ENCODE assay signal across 28 cellular contexts in genomic region chrX:21845096-21845495, GRCh38.
"Had no signal": no experiment of that assay in that cellular context is flagged by ENCODE, and none has a peak within 500 bp of the region (broad histone marks: within the 10 kb centered on the region; RNA-seq: fewer than 3 reads in every experiment).

No MANE protein-coding gene starts in this region.

- H3K4me3 Mint-ChIP-seq: dendritic cell treated with granulocyte-macrophage colony-stimulating factor and Interleukin-4, amounts not matched to agents 40 ng/mL and 50 ng/mL, for 4 days; effector memory CD8-positive, alpha-beta T cell; endodermal cell had no signal

- H3K9me3 ChIP-seq: colonic mucosa, esophagus muscularis mucosa, esophagus squamous epithelium, gastrocnemius medialis, gastroesophageal sphincter, heart left ventricle, heart right ventricle had no signal

- H3K27ac Mint-ChIP-seq: dendritic cell treated with granulocyte-macrophage colony-stimulating factor and Interleukin-4, amounts not matched to agents 40 ng/mL and 50 ng/mL, for 4 days; effector memory CD8-positive, alpha-beta T cell; endodermal cell had no signal

- H3K27me3 Mint-ChIP-seq: dendritic cell treated with granulocyte-macrophage colony-stimulating factor and Interleukin-4, amounts not matched to agents 40 ng/mL and 50 ng/mL, for 4 days; effector memory CD8-positive, alpha-beta T cell had no signal

- H3K27me3 ChIP-seq: colonic mucosa, esophagus muscularis mucosa, esophagus squamous epithelium, foreskin keratinocyte, gastrocnemius medialis, gastroesophageal sphincter, heart left ventricle had no signal

- H3K36me3 ChIP-seq: colonic mucosa had no signal

- H3K4me3 ChIP-seq: colonic mucosa, coronary artery, dorsolateral prefrontal cortex, esophagus muscularis mucosa, esophagus squamous epithelium, gastrocnemius medialis, gastroesophageal sphincter, heart left ventricle, heart right ventricle had no signal

- ATAC-seq: effector memory CD8-positive, alpha-beta T cell; esophagus mucosa; foreskin keratinocyte; gastrocnemius medialis; gastroesophageal sphincter; heart left ventricle; heart right ventricle had no signal

- H3K4me1 ChIP-seq: colonic mucosa, foreskin keratinocyte had no signal

- H3K27ac ChIP-seq: colonic mucosa, coronary artery, epithelial cell of prostate, esophagus muscularis mucosa, esophagus squamous epithelium, foreskin keratinocyte, gastrocnemius medialis, gastroesophageal sphincter, heart left ventricle, heart right ventricle had no signal

- FAIRE-seq: colon, endothelial cell of umbilical vein, frontal cortex had no signal

- H3K9me3 Mint-ChIP-seq: dendritic cell treated with granulocyte-macrophage colony-stimulating factor and Interleukin-4, amounts not matched to agents 40 ng/mL and 50 ng/mL, for 4 days; effector memory CD8-positive, alpha-beta T cell; endodermal cell had no signal

- DNase-seq: colonic mucosa; cortex of kidney; dermis blood vessel endothelial cell; dorsolateral prefrontal cortex; effector CD4-positive, alpha-beta T cell; effector CD8-positive, alpha-beta T cell; effector memory CD4-positive, alpha-beta T cell; effector memory CD8-positive, alpha-beta T cell; endodermal cell; erythroblast; esophagus squamous epithelium; foreskin fibroblast; foreskin keratinocyte; foreskin melanocyte; gastrocnemius medialis; glutamatergic neuron; head of caudate nucleus; heart left ventricle; heart right ventricle had no signal
